In the genomic region with DNA sequence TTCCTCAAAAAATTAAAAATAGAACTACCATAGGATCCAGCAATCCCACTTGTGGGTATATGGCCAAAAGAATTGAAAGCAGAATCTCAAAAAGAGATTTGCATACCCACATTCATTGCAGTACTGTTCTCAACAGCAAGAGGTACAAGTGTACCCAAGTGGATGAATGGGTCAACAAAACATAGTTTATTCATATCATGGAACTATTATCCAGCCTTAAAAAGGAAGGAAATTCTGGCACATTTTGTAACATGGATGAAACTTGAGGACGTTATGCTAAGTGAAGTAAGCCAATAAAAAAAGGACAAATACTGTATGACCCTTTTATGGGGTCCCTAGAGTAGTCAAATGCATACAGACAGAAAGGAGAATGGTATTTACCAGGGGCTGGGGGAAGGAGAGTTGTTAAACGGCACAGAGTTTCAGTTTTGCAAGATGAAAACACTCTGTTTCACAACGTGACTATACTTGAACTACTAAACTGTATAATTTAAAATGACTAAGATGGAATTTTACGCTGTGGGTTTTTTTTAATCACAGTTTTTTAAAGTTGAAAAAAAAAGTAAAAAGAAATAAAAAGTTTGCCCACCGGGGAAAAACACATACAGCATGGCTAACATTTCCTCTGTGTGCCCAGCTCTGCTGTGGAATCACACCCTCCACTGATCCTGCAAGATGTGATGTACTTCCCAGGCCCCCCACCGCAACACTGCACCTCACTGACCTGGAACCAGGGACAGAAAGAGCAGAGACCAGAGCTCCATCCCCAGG, we compare ENCODE assay signal across 12 cellular contexts. TPM values are rescaled to one million over a fixed set of nuclear protein-coding genes. Genes with fewer than 3 reads are reported as not detected.
DNase-seq lines count a peak whose midpoint lies in the region; ATAC-seq lines count a peak whose summit lies in the region.
"Had no signal": no experiment of that assay in that cellular context is flagged by ENCODE, and none has a peak within 500 bp of the region (broad histone marks: within the 10 kb centered on the region; RNA-seq: fewer than 3 reads in every experiment).

No MANE protein-coding gene starts in this region.

- DNase-seq in activated CD4-positive, alpha-beta T cell treated with anti-CD3 and anti-CD28 coated beads, Interleukin-2, amount 10 ng/mL, durations not matched to agents 24 days and 14 days = no peak
- DNase-seq in activated CD4-positive, alpha-beta T cell treated with anti-CD3 and anti-CD28 coated beads, Interleukin-2, amount 50 U/mL, for 4 hours = no peak
- DNase-seq in stimulated activated effector memory CD8-positive, alpha-beta T cell treated with anti-CD3 and anti-CD28 coated beads, Interleukin-12 subunit alpha, Interleukin-12 subunit beta, amount 100 ng/mL, for 72 hours (ENCODE audit: low spot score in 2 of 2) = peak in 1 of 2 donors; percentile 69
- DNase-seq in SW 1271 (lab: John Stamatoyannopoulos, UW) = no peak
- no peak for DNase-seq in Ammon's horn (ENCODE audit: low spot score)
- DNase-seq: activated CD8-positive, alpha-beta memory T cell treated with anti-CD3 and anti-CD28 coated beads, Interleukin-2, amount 50 U/mL, for 48 hours; stimulated activated CD8-positive, alpha-beta memory T cell treated with anti-CD3 and anti-CD28 coated beads, Interleukin-4, amount 100 ng/mL, for 48 hours had no signal

- H3K27me3 Mint-ChIP-seq in activated CD4-positive, alpha-beta T cell treated with anti-CD3 and anti-CD28 coated beads, Interleukin-2, amount 10 ng/mL, durations not matched to agents 24 days and 14 days = peaks cover 7% of the 10 kb centered on the region

- no peaks in the 10 kb centered on the region for H3K9me3 Mint-ChIP-seq in activated CD4-positive, alpha-beta T cell treated with anti-CD3 and anti-CD28 coated beads, Interleukin-2, amount 10 ng/mL, durations not matched to agents 24 days and 14 days
- H3K9me3 Mint-ChIP-seq in stimulated activated effector memory CD8-positive, alpha-beta T cell treated with anti-CD3 and anti-CD28 coated beads, Interleukin-12 subunit alpha, Interleukin-12 subunit beta, amount 100 ng/mL, for 72 hours = no peaks in the 10 kb centered on the region

- H3K36me3 Mint-ChIP-seq in activated CD4-positive, alpha-beta T cell treated with anti-CD3 and anti-CD28 coated beads, Interleukin-2, amount 10 ng/mL, durations not matched to agents 24 days and 14 days (ENCODE audit: low read depth) = no peaks in the 10 kb centered on the region
- peaks cover 5% of the 10 kb centered on the region for H3K36me3 Mint-ChIP-seq in stimulated activated effector memory CD8-positive, alpha-beta T cell treated with anti-CD3 and anti-CD28 coated beads, Interleukin-12 subunit alpha, Interleukin-12 subunit beta, amount 100 ng/mL, for 72 hours

- peaks cover 3% of the 10 kb centered on the region for H3K4me1 Mint-ChIP-seq in activated CD4-positive, alpha-beta T cell treated with anti-CD3 and anti-CD28 coated beads, Interleukin-2, amount 10 ng/mL, durations not matched to agents 24 days and 14 days
- H3K4me1 Mint-ChIP-seq in stimulated activated effector memory CD8-positive, alpha-beta T cell treated with anti-CD3 and anti-CD28 coated beads, Interleukin-12 subunit alpha, Interleukin-12 subunit beta, amount 100 ng/mL, for 72 hours = peaks cover 52% of the 10 kb centered on the region

- intact Hi-C loops in activated CD4-positive, alpha-beta T cell treated with anti-CD3 and anti-CD28 coated beads, Interleukin-2, amount 10 ng/mL, durations not matched to agents 24 days and 14 days (cut with micrococcal nuclease) = no loop called here

- H3K27ac Mint-ChIP-seq in activated CD4-positive, alpha-beta T cell treated with anti-CD3 and anti-CD28 coated beads, Interleukin-2, amount 10 ng/mL, durations not matched to agents 24 days and 14 days = peak overlapping the region; percentile 52
- peak overlapping the region; percentile 62 for H3K27ac Mint-ChIP-seq in stimulated activated effector memory CD8-positive, alpha-beta T cell treated with anti-CD3 and anti-CD28 coated beads, Interleukin-12 subunit alpha, Interleukin-12 subunit beta, amount 100 ng/mL, for 72 hours

- ATAC-seq in GM21515 (IDR thresholded peaks at IDR 0.05; ENCODE audit: unreplicated experiment) = peak; percentile 65
- ATAC-seq in HG03378 (IDR thresholded peaks at IDR 0.05; ENCODE audit: unreplicated experiment) = peak; percentile 52
- ATAC-seq in stimulated activated effector memory CD8-positive, alpha-beta T cell treated with anti-CD3 and anti-CD28 coated beads, Interleukin-12 subunit alpha, Interleukin-12 subunit beta, amount 100 ng/mL, for 72 hours = peak; percentile 96
- ATAC-seq in GM19328 (IDR thresholded peaks at IDR 0.05; ENCODE audit: unreplicated experiment) = no peak
- ATAC-seq: A549 had no signal

- peak overlapping the region; percentile 41 for H3K4me3 Mint-ChIP-seq in activated CD4-positive, alpha-beta T cell treated with anti-CD3 and anti-CD28 coated beads, Interleukin-2, amount 10 ng/mL, durations not matched to agents 24 days and 14 days
- H3K4me3 Mint-ChIP-seq in stimulated activated effector memory CD8-positive, alpha-beta T cell treated with anti-CD3 and anti-CD28 coated beads, Interleukin-12 subunit alpha, Interleukin-12 subunit beta, amount 100 ng/mL, for 72 hours = peak overlapping the region; percentile 9

RNA-seq across cellular contexts. Expression of a gene that starts 6.1 kb away (rescaled TPM):
- total RNA-seq in activated CD4-positive, alpha-beta T cell treated with anti-CD3 and anti-CD28 coated beads, Interleukin-2, amount 10 ng/mL, durations not matched to agents 24 days and 14 days = not detected in 2 replicates
- total RNA-seq: dermis microvascular lymphatic vessel endothelial cell had no signal
